Comparison of ENCODE assay signal across 1 cellular context in the genomic region with DNA sequence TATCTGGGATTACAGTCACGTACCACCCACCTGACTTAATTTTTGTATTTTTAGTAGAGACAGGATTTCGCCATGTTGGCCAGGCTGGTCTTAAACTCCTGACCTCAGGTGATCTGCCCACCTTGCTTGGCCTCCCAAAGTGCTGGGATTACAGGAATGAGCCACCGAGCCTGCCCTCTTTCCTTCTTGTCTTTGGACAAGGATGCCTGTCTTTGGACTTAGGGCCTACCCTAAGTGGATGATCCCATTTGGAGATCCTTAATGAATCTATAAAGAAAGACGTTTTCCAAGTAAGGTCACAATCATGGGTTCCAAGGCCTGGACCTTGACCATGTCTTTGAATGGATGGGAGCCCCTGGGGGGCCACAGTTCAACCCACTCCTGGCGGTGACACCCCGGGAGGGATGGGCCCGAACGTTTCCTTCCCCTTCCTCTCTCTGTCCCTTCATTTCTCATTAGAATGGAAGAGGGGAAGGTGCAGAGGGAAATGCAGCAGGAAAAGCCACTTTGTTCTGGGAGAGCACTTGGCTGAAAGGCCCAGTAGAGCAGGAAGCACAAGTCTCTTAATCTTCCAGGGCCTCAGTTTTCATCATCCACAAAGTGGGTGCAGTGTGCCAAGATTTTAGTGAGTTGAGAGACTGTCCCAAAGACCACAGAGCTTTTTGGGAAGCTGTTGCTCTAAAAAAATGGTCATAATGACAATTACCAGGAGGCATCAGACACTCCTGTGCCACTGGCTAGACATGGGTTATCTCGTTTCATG.
A peak's percentile ranks its signal among the peaks of the same experiment; 100 is the strongest.
TF ChIP-seq lines count a peak whose summit lies in the region.

No MANE protein-coding gene starts in this region.

TF ChIP-seq in HepG2, 621 proteins besides CTCF, POLR2A, EP300 and RAD21 (continued from another document):
- TF ChIP-seq, protein P1, sequence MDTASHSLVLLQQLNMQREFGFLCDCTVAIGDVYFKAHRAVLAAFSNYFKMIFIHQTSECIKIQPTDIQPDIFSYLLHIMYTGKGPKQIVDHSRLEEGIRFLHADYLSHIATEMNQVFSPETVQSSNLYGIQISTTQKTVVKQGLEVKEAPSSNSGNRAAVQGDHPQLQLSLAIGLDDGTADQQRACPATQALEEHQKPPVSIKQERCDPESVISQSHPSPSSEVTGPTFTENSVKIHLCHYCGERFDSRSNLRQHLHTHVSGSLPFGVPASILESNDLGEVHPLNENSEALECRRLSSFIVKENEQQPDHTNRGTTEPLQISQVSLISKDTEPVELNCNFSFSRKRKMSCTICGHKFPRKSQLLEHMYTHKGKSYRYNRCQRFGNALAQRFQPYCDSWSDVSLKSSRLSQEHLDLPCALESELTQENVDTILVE (CRISPR knock-in tag; IDR thresholded peaks at IDR 0.05) = no peak
- peak; percentile 12 for TF ChIP-seq RBM22 (optimal IDR thresholded peaks at IDR 0.05; ENCODE audit: low read length)
- TF ChIP-seq MEF2D (CRISPR knock-in tag; IDR thresholded peaks at IDR 0.05) = no peak
